In the genomic region with DNA sequence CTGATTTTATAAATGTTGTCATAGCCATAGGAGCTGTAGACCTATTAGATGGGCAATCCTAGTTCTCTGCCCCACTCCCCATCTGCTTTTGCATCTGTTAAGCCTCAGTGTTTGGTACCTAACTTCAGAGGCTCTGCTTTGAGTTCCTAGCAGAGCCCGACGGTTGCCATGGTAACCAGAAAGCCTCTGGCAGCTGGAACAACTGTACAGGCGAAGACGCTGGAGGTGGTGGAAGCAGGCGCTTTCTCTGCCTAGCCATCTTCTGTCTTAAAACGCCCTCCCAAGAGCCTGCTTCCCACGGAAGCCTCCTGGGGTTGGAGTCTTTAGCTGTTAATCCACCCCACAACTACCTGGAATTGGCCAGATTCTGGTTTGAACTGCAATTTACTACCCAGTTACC, we compare ENCODE assay signal across 2 cellular contexts.
TF ChIP-seq lines count a peak whose summit lies in the region.

No MANE protein-coding gene starts in this region.

TF ChIP-seq in SK-N-SH, 30 proteins besides CTCF, POLR2A, EP300 and RAD21 (continued from another document):
- TF ChIP-seq, protein P1, sequence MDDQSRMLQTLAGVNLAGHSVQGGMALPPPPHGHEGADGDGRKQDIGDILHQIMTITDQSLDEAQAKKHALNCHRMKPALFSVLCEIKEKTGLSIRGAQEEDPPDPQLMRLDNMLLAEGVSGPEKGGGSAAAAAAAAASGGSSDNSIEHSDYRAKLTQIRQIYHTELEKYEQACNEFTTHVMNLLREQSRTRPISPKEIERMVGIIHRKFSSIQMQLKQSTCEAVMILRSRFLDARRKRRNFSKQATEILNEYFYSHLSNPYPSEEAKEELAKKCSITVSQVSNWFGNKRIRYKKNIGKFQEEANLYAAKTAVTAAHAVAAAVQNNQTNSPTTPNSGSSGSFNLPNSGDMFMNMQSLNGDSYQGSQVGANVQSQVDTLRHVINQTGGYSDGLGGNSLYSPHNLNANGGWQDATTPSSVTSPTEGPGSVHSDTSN (IDR thresholded peaks at IDR 0.05), result no peak
- TF ChIP-seq, protein P2, sequence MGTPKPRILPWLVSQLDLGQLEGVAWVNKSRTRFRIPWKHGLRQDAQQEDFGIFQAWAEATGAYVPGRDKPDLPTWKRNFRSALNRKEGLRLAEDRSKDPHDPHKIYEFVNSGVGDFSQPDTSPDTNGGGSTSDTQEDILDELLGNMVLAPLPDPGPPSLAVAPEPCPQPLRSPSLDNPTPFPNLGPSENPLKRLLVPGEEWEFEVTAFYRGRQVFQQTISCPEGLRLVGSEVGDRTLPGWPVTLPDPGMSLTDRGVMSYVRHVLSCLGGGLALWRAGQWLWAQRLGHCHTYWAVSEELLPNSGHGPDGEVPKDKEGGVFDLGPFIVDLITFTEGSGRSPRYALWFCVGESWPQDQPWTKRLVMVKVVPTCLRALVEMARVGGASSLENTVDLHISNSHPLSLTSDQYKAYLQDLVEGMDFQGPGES (IDR thresholded peaks at IDR 0.05; ENCODE audit: low read depth, low read length), result no peak
- TF ChIP-seq GABPA (IDR thresholded peaks at IDR 0.05; ENCODE audit: low read depth), result no peak
- TF ChIP-seq EZH2phosphoT487 (IDR thresholded peaks at IDR 0.05; ENCODE audit: borderline replicate concordance, low read depth), result no peak
- no peak for TF ChIP-seq YY1 (IDR thresholded peaks at IDR 0.05; ENCODE audit: low read depth)
- TF ChIP-seq RFX5 (IDR thresholded peaks at IDR 0.05; ENCODE audit: low read length), result no peak

TF ChIP-seq in SK-N-SH treated with all-trans-retinoic acid at 6 μM for 48 hours, 23 proteins besides CTCF, POLR2A, EP300 and RAD21 (continued from another document):
- TF ChIP-seq, protein P3, sequence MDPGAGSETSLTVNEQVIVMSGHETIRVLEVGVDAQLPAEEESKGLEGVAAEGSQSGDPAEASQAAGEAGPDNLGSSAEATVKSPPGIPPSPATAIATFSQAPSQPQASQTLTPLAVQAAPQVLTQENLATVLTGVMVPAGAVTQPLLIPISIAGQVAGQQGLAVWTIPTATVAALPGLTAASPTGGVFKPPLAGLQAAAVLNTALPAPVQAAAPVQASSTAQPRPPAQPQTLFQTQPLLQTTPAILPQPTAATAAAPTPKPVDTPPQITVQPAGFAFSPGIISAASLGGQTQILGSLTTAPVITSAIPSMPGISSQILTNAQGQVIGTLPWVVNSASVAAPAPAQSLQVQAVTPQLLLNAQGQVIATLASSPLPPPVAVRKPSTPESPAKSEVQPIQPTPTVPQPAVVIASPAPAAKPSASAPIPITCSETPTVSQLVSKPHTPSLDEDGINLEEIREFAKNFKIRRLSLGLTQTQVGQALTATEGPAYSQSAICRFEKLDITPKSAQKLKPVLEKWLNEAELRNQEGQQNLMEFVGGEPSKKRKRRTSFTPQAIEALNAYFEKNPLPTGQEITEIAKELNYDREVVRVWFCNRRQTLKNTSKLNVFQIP (CRISPR knock-in tag; IDR thresholded peaks at IDR 0.05; ENCODE audit: borderline replicate concordance, low read depth), result no peak
- TF ChIP-seq, protein P4, sequence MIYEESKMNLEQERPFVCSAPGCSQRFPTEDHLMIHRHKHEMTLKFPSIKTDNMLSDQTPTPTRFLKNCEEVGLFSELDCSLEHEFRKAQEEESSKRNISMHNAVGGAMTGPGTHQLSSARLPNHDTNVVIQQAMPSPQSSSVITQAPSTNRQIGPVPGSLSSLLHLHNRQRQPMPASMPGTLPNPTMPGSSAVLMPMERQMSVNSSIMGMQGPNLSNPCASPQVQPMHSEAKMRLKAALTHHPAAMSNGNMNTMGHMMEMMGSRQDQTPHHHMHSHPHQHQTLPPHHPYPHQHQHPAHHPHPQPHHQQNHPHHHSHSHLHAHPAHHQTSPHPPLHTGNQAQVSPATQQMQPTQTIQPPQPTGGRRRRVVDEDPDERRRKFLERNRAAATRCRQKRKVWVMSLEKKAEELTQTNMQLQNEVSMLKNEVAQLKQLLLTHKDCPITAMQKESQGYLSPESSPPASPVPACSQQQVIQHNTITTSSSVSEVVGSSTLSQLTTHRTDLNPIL (CRISPR knock-in tag; IDR thresholded peaks at IDR 0.05; ENCODE audit: low read depth), result no peak
- no peak for TF ChIP-seq RARB (CRISPR knock-in tag; IDR thresholded peaks at IDR 0.05)
- TF ChIP-seq ZNF70 (CRISPR knock-in tag; IDR thresholded peaks at IDR 0.05), result no peak
- no peak for TF ChIP-seq ESRRG (CRISPR knock-in tag; IDR thresholded peaks at IDR 0.05)
- no peak for TF ChIP-seq TCF4 (CRISPR knock-in tag; IDR thresholded peaks at IDR 0.05; ENCODE audit: borderline replicate concordance)
TF ChIP-seq in SK-N-SH treated with all-trans-retinoic acid at 6 μM for 48 hours: peak in this region for 0.
